In genomic region chr4:1805493-1806222, GRCh38 we compare ENCODE assay signal across 28 cellular contexts. TPM values are rescaled to one million over a fixed set of nuclear protein-coding genes. Genes with fewer than 3 reads are reported as not detected.
"Had no signal": no experiment of that assay in that cellular context is flagged by ENCODE, and none has a peak within 500 bp of the region (broad histone marks: within the 10 kb centered on the region; RNA-seq: fewer than 3 reads in every experiment).

No MANE protein-coding gene starts in this region.

- ATAC-seq: esophagus mucosa; gastrocnemius medialis; left lung; mucosa of descending colon; natural killer cell treated with Interleukin-12 subunit alpha and Interleukin-12 subunit beta and Interleukin-15 and Interleukin-18, amount 100 ng/mL, for 72 hours; stimulated activated effector memory CD8-positive, alpha-beta T cell treated with anti-CD3 and anti-CD28 coated beads, Interleukin-12 subunit alpha, Interleukin-12 subunit beta, amount 100 ng/mL, for 72 hours had no signal

- H3K4me1 ChIP-seq: left lung, parathyroid adenoma, right atrium auricular region, testis, tibial artery had no signal

- H3K9ac ChIP-seq: parathyroid adenoma had no signal

- H3K36me3 Mint-ChIP-seq: mesothelial cell of epicardium; naive B cell; natural killer cell treated with Interleukin-12 subunit alpha and Interleukin-12 subunit beta and Interleukin-15 and Interleukin-18, amount 100 ng/mL, for 72 hours; stimulated activated effector memory CD8-positive, alpha-beta T cell treated with anti-CD3 and anti-CD28 coated beads, Interleukin-12 subunit alpha, Interleukin-12 subunit beta, amount 100 ng/mL, for 72 hours; type B pancreatic cell had no signal

- H3K9me3 Mint-ChIP-seq: dendritic cell treated with granulocyte-macrophage colony-stimulating factor and Interleukin-4, amounts not matched to agents 40 ng/mL and 50 ng/mL, for 4 days; endodermal cell; mesothelial cell of epicardium; naive B cell; natural killer cell treated with Interleukin-12 subunit alpha and Interleukin-12 subunit beta and Interleukin-15 and Interleukin-18, amount 100 ng/mL, for 72 hours; neural crest cell; stimulated activated effector memory CD8-positive, alpha-beta T cell treated with anti-CD3 and anti-CD28 coated beads, Interleukin-12 subunit alpha, Interleukin-12 subunit beta, amount 100 ng/mL, for 72 hours; type B pancreatic cell had no signal

- DNase-seq: effector CD8-positive, alpha-beta T cell; endodermal cell; foreskin fibroblast; gastrocnemius medialis; head of caudate nucleus; left lung; mesenchymal stem cell; naive B cell; sigmoid colon; stimulated activated CD4-positive, alpha-beta T cell treated with anti-CD3 and anti-CD28 coated beads, Interleukin-2, amount 100 ng/mL, for 24 hours; stimulated activated CD4-positive, alpha-beta T cell treated with anti-CD3 and anti-CD28 coated beads, Interleukin-4, amount 100 ng/mL, for 24 hours; stimulated activated naive CD4-positive, alpha-beta T cell treated with Interleukin-2 at 50 U/mL for 16 hours; substantia nigra; testis; tibial artery had no signal

- FAIRE-seq: keratinocyte had no signal

- H3K4me3 ChIP-seq: gastrocnemius medialis, left lung, mucosa of descending colon, prostate gland, right atrium auricular region, sigmoid colon, testis, tibial artery had no signal

- H3K9me3 ChIP-seq: gastrocnemius medialis, left lung, mucosa of descending colon, prostate gland, right atrium auricular region, sigmoid colon, testis, tibial artery had no signal

- H3K4me1 Mint-ChIP-seq: endodermal cell; mesothelial cell of epicardium; naive B cell; neural crest cell; stimulated activated effector memory CD8-positive, alpha-beta T cell treated with anti-CD3 and anti-CD28 coated beads, Interleukin-12 subunit alpha, Interleukin-12 subunit beta, amount 100 ng/mL, for 72 hours had no signal

- H3K27ac Mint-ChIP-seq: dendritic cell treated with granulocyte-macrophage colony-stimulating factor and Interleukin-4, amounts not matched to agents 40 ng/mL and 50 ng/mL, for 4 days; endodermal cell; mesothelial cell of epicardium; naive B cell; natural killer cell treated with Interleukin-12 subunit alpha and Interleukin-12 subunit beta and Interleukin-15 and Interleukin-18, amount 100 ng/mL, for 72 hours; stimulated activated effector memory CD8-positive, alpha-beta T cell treated with anti-CD3 and anti-CD28 coated beads, Interleukin-12 subunit alpha, Interleukin-12 subunit beta, amount 100 ng/mL, for 72 hours; type B pancreatic cell had no signal

- H3K36me3 ChIP-seq: gastrocnemius medialis, left lung, prostate gland, right atrium auricular region, sigmoid colon, tibial artery had no signal

- H2AFZ ChIP-seq: parathyroid adenoma had no signal

- H3K27me3 ChIP-seq: gastrocnemius medialis, left lung, right atrium auricular region, testis, tibial artery had no signal

- H3K4me3 Mint-ChIP-seq: dendritic cell treated with granulocyte-macrophage colony-stimulating factor and Interleukin-4, amounts not matched to agents 40 ng/mL and 50 ng/mL, for 4 days; endodermal cell; mesothelial cell of epicardium; naive B cell; natural killer cell treated with Interleukin-12 subunit alpha and Interleukin-12 subunit beta and Interleukin-15 and Interleukin-18, amount 100 ng/mL, for 72 hours; neural crest cell; stimulated activated effector memory CD8-positive, alpha-beta T cell treated with anti-CD3 and anti-CD28 coated beads, Interleukin-12 subunit alpha, Interleukin-12 subunit beta, amount 100 ng/mL, for 72 hours; type B pancreatic cell had no signal

- H3K79me2 ChIP-seq: parathyroid adenoma had no signal

- H3K27ac ChIP-seq: epithelial cell of prostate, gastrocnemius medialis, left lung, parathyroid adenoma, prostate gland, right atrium auricular region, sigmoid colon, testis, tibial artery had no signal

- H3K27me3 Mint-ChIP-seq: dendritic cell treated with granulocyte-macrophage colony-stimulating factor and Interleukin-4, amounts not matched to agents 40 ng/mL and 50 ng/mL, for 4 days; natural killer cell treated with Interleukin-12 subunit alpha and Interleukin-12 subunit beta and Interleukin-15 and Interleukin-18, amount 100 ng/mL, for 72 hours; type B pancreatic cell had no signal

RNA-seq across cellular contexts. Expression of gene FGFR3, which starts 12.6 kb away (rescaled TPM):
- total RNA-seq: natural killer cell treated with Interleukin-12 subunit alpha and Interleukin-12 subunit beta and Interleukin-15 and Interleukin-18, amount 100 ng/mL, for 72 hours had no signal
